Comparison of ENCODE assay signal across 8 cellular contexts in the genomic region with DNA sequence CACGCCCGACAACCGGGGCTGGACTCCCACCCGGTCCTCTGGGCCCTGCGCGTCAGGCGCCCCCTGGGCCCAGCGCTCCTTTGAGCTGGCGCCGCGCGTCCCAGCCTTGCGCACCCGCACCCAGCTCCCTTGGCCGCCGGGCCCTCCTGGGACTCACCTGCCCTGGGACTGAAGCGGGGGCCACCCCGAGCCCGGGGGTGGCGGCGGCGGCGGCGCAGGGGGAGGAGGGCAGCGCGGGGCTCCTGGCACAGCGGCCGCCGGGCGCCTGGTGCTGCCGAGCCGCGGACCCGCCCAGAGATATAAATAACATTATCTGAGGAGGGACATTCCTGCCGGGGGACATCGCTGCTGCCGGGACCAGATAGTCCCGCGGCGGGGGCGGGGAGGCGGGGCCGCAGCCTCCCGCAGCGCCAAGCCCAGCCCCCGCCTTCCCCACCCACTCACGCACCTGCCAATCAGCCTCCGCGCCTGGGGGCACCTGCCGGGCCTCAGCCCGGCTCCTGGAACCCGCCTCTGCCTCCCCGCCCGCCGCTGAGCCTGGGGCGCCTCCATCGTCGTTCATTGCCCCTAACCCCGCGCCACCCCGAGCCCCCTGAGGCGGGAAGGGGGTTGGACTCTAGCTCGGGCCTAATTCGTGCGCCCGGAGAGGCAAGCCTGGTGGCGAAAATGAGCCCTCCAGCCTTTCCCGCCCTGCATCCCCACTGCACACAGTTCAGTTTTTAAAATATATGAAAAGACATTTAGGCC. TPM values are rescaled to one million over a fixed set of nuclear protein-coding genes. Genes with fewer than 3 reads are reported as not detected.
A peak's percentile ranks its signal among the peaks of the same experiment; 100 is the strongest.
DNase-seq lines count a peak whose midpoint lies in the region; ATAC-seq and TF ChIP-seq lines count a peak whose summit lies in the region.

A gene (minus strand): TSS at position 273 of the 747 bp plus-strand sequence. CDS start 56,813 bp downstream, outside the sequence.

- H3K9ac ChIP-seq in mesenchymal stem cell (ENCODE audit: low read length): no peak within 1 kb of the TSS

- no peak within 1 kb of the TSS for H2BK12ac ChIP-seq in mesenchymal stem cell (ENCODE audit: low read length in 2 of 2)

- no peak within 1 kb of the TSS for H3K23ac ChIP-seq in mesenchymal stem cell (ENCODE audit: low read length in 2 of 2)

- H2BK15ac ChIP-seq in mesenchymal stem cell (ENCODE audit: low read depth, poor library complexity, severe bottlenecking): no peak within 1 kb of the TSS

- peaks cover 17% of the 10 kb centered on the region for H3K4me1 ChIP-seq in mesenchymal stem cell (ENCODE audit: control insufficient read depth, insufficient read depth, low read depth, low read length)

- H2AK5ac ChIP-seq in mesenchymal stem cell (ENCODE audit: low read length, severe bottlenecking): no peak within 1 kb of the TSS

- WGBS in mesenchymal stem cell: under 1% methylated on average over 59 of the region's 68 CpGs

- H3K9me3 Mint-ChIP-seq in chondrocyte (ENCODE audit: low read depth): no peaks in the 10 kb centered on the region

- no peak for TF ChIP-seq CTCF in chondrocyte (IDR thresholded peaks at IDR 0.05)

- no peak within 1 kb of the TSS for H4K8ac ChIP-seq in mesenchymal stem cell (ENCODE audit: low read length)

- H3K4me2 ChIP-seq in mesenchymal stem cell (ENCODE audit: low read length, poor library complexity, severe bottlenecking): peak within 1 kb of the TSS; percentile 100

- peaks cover 75 to 88% of the 10 kb centered on the region in 2 experiments for H3K27me3 ChIP-seq in mesenchymal stem cell (ENCODE audit: control insufficient read depth in 1 of 2, insufficient read depth in 1 of 2, low read length in 2 of 2)

- H3K4me3 Mint-ChIP-seq in chondrocyte (ENCODE audit: unreplicated experiment): peak within 1 kb of the TSS; percentile 74

- no peak within 1 kb of the TSS for H3K14ac ChIP-seq in mesenchymal stem cell (ENCODE audit: low read length in 2 of 2)

- H4K91ac ChIP-seq in mesenchymal stem cell (ENCODE audit: low read length): no peak within 1 kb of the TSS

- peak within 1 kb of the TSS; percentile 77 for H2AFZ ChIP-seq in mesenchymal stem cell (ENCODE audit: low read depth, low read length)

- peak within 1 kb of the TSS; percentile 52 to 59 for H3K4me3 ChIP-seq in mesenchymal stem cell (ENCODE audit: insufficient read depth in 1 of 2, low read depth in 1 of 2, low read length in 2 of 2)

- no peaks in the 10 kb centered on the region for H3K79me1 ChIP-seq in mesenchymal stem cell (replicated peaks; ENCODE audit: low read length, poor library complexity, severe bottlenecking)

- H3K4ac ChIP-seq in mesenchymal stem cell (ENCODE audit: low read depth in 1 of 2, low read length in 2 of 2): peak within 1 kb of the TSS in 1 of 2 experiments; percentile 24

- H3K4me1 Mint-ChIP-seq in chondrocyte (ENCODE audit: low read depth): peaks cover 9% of the 10 kb centered on the region

- H2BK5ac ChIP-seq in mesenchymal stem cell (ENCODE audit: low read depth, low read length, poor library complexity, severe bottlenecking): no peak within 1 kb of the TSS

- peak within 1 kb of the TSS in 1 of 2 experiments; percentile 23 for H3K18ac ChIP-seq in mesenchymal stem cell (ENCODE audit: low read depth in 1 of 2, low read length in 2 of 2)

- no peak within 1 kb of the TSS for H3K27ac Mint-ChIP-seq in chondrocyte (ENCODE audit: unreplicated experiment)

- DNase-seq in NCI-H128 (lab: John Stamatoyannopoulos, UW; ENCODE audit: unreplicated experiment): peak; percentile 43
- peak; percentile 45 to 63 for DNase-seq in activated CD4-positive, alpha-beta T cell treated with anti-CD3 and anti-CD28 coated beads for 24 hours (ENCODE audit: low read depth in 2 of 2)
- no peak for DNase-seq in chondrocyte (ENCODE audit: low spot score)
- DNase-seq in mesenchymal stem cell: peak; percentile 3
- DNase-seq in stimulated activated CD8-positive, alpha-beta memory T cell treated with anti-CD3 and anti-CD28 coated beads, Interleukin-15, amount 100 ng/mL, for 24 hours (ENCODE audit: low read depth): peak; percentile 36

- no peak within 1 kb of the TSS for H2BK120ac ChIP-seq in mesenchymal stem cell (ENCODE audit: low read depth, low read length)

- H3K27ac ChIP-seq in mesenchymal stem cell (ENCODE audit: low read length, poor library complexity, severe bottlenecking): no peak within 1 kb of the TSS

- peaks cover 2% of the 10 kb centered on the region for H3K36me3 Mint-ChIP-seq in chondrocyte (ENCODE audit: low read depth)

- H3K36me3 ChIP-seq in mesenchymal stem cell (ENCODE audit: control insufficient read depth in 1 of 2, insufficient read depth in 2 of 2, low read depth in 1 of 2, low read length in 2 of 2): no peaks in the 10 kb centered on the region

- ATAC-seq in GM18909 (IDR thresholded peaks at IDR 0.05; ENCODE audit: poor library complexity, unreplicated experiment): peak; percentile 56
- no peak for ATAC-seq in HG02970 (IDR thresholded peaks at IDR 0.05; ENCODE audit: low FRiP score, unreplicated experiment)
- ATAC-seq in GM19324 (IDR thresholded peaks at IDR 0.05; ENCODE audit: low FRiP score, unreplicated experiment): no peak

- H3K9me3 ChIP-seq in mesenchymal stem cell (ENCODE audit: control insufficient read depth, low read length): no peaks in the 10 kb centered on the region

- H3K27me3 Mint-ChIP-seq in chondrocyte (ENCODE audit: low read depth): peaks cover 36% of the 10 kb centered on the region

RNA-seq across cellular contexts. Expression of the gene that starts here (rescaled TPM):
- 1.5 to 7.2 TPM (median 6.6 TPM) in 3 replicates for total RNA-seq in chondrocyte
- polyA plus RNA-seq in mesenchymal stem cell (2013, experiment 1 of 2): 0.03 TPM
- 0.08 TPM for polyA plus RNA-seq in mesenchymal stem cell (2013, experiment 2 of 2)
